4 cellular contexts compared by ENCODE assay signal in the genomic region with DNA sequence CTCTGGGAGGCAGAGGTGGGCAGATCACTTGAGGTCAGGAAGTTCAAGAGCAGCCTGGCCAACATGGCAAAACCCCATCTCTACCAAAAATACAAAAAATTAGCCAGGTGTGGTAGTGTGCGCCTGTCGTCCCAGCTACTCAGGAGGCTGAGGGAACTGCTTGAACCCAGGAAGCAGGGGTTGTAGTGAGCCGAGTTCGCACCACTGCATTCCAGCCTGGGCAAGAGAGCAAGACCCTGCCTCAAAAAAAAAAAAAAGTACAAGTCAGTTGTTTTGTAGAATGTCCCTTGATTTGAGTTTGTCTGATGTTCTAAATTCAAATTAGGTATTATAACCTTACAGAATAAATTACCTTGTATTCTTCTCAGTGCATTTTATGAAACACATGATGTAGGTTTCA. TPM values are rescaled to one million over a fixed set of nuclear protein-coding genes. Genes with fewer than 3 reads are reported as not detected.
DNase-seq lines count a peak whose midpoint lies in the region; ATAC-seq, FAIRE-seq and TF ChIP-seq lines count a peak whose summit lies in the region.
"Not testable (repeated sequence)": the region's sequence is repeated elsewhere in the genome, so short reads cannot be mapped to it uniquely, and the experiment has no call there.

No MANE protein-coding gene starts in this region.

- H3K4me1 ChIP-seq in K562 (replicated peaks in 1 of 2; ENCODE audit: control insufficient read depth in 2 of 2, insufficient read depth in 2 of 2, low read length in 2 of 2); HepG2 (ENCODE audit: insufficient read depth, low read length): not testable (repeated sequence)

- intact Hi-C loops in activated CD8-positive, alpha-beta T cell treated with anti-CD3 and anti-CD28 coated beads for 36 hours (cut with micrococcal nuclease); K562 (cut with micrococcal nuclease): not testable (repeated sequence)
- intact Hi-C loops in HepG2 (cut with micrococcal nuclease; ENCODE audit: unreplicated experiment): loop anchor here (10.0 kb wide), 1 partner anchor 51 kb away; a partner anchor contains a TSS

- TF ChIP-seq CTCF in WTC11 (IDR thresholded peaks at IDR 0.05); activated CD8-positive, alpha-beta T cell treated with anti-CD3 and anti-CD28 coated beads for 36 hours (IDR thresholded peaks at IDR 0.05); K562 (IDR thresholded peaks at IDR 0.05 in 2 of 3, conservative IDR thresholded peaks at IDR 0.05 in 1 of 3; ENCODE audit: insufficient read depth in 2 of 3, low read depth in 1 of 3, low read length in 3 of 3); HepG2 (CRISPR knock-in tag; IDR thresholded peaks at IDR 0.05): not testable (repeated sequence)

- not testable (repeated sequence) for H3K9me3 ChIP-seq in K562 (replicated peaks; ENCODE audit: control insufficient read depth, insufficient read depth, low read depth, low read length); HepG2 (ENCODE audit: low read length)

- not testable (repeated sequence) for H4K20me1 ChIP-seq in K562 (replicated peaks; ENCODE audit: control insufficient read depth, insufficient read depth, low read length)
- peaks cover 14% of the 10 kb centered on the region for H4K20me1 ChIP-seq in HepG2 (ENCODE audit: insufficient read depth, low read length)

- H3K9me3 Mint-ChIP-seq in WTC11; activated CD8-positive, alpha-beta T cell treated with anti-CD3 and anti-CD28 coated beads for 36 hours: not testable (repeated sequence)

- not testable (repeated sequence) for TF ChIP-seq POLR2A in K562 (conservative IDR thresholded peaks at IDR 0.05); HepG2 (IDR thresholded peaks at IDR 0.05; ENCODE audit: insufficient read depth in 1 of 2, low read depth in 2 of 2, low read length in 2 of 2)

- not testable (repeated sequence) for FAIRE-seq in K562 (lab: Jason Lieb, UNC); HepG2 (lab: Jason Lieb, UNC)

- peaks cover 65% of the 10 kb centered on the region for H3K36me3 Mint-ChIP-seq in WTC11
- peaks cover 57% of the 10 kb centered on the region for H3K36me3 Mint-ChIP-seq in activated CD8-positive, alpha-beta T cell treated with anti-CD3 and anti-CD28 coated beads for 36 hours (ENCODE audit: low read depth)

- not testable (repeated sequence) for DNase-seq in WTC11 (ENCODE audit: low spot score); activated CD8-positive, alpha-beta T cell treated with anti-CD3 and anti-CD28 coated beads for 36 hours; K562 (ENCODE audit: extremely low read depth in 1 of 4, low spot score in 3 of 4); HepG2 (ENCODE audit: low spot score)

- ATAC-seq in WTC11; activated CD8-positive, alpha-beta T cell treated with anti-CD3 and anti-CD28 coated beads for 36 hours; K562; HepG2: not testable (repeated sequence)

- H3K36me3 ChIP-seq in K562 (ENCODE audit: control insufficient read depth, insufficient read depth, low read length) (peaks cover 90% of the 10 kb centered on the region), HepG2 (replicated peaks in 1 of 2; ENCODE audit: control insufficient read depth in 1 of 2, insufficient read depth in 2 of 2, low read length in 2 of 2) (peaks cover 31 to 82% of the 10 kb centered on the region in 2 experiments)

- not testable (repeated sequence) for H3K27me3 Mint-ChIP-seq in WTC11 (ENCODE audit: low read depth); activated CD8-positive, alpha-beta T cell treated with anti-CD3 and anti-CD28 coated beads for 36 hours

- H3K4me1 Mint-ChIP-seq in WTC11: not testable (repeated sequence)
- H3K4me1 Mint-ChIP-seq in activated CD8-positive, alpha-beta T cell treated with anti-CD3 and anti-CD28 coated beads for 36 hours (ENCODE audit: low read depth): peaks cover 10% of the 10 kb centered on the region

- not testable (repeated sequence) for H3K4me2 ChIP-seq in K562 (ENCODE audit: insufficient read depth, low read length); HepG2 (ENCODE audit: low read depth, low read length)

- not testable (repeated sequence) for H3K9ac ChIP-seq in K562 (ENCODE audit: insufficient read depth in 1 of 2, low read depth in 2 of 2, low read length in 2 of 2); HepG2 (ENCODE audit: insufficient read depth, low read depth, low read length)

- H3K9me1 ChIP-seq in K562 (ENCODE audit: control insufficient read depth, insufficient read depth, low read length): not testable (repeated sequence)

- POLR2A ChIA-PET in WTC11 (lab: Charles Lee); activated CD8-positive, alpha-beta T cell treated with anti-CD3 and anti-CD28 coated beads for 36 hours (lab: Charles Lee); HepG2 (lab: Yijun Ruan, JAX): not testable (repeated sequence)
- POLR2A ChIA-PET in K562 (lab: Yijun Ruan, JAX): interaction anchor here (0.6 to 0.9 kb wide), 2 partner anchors 18 to 54 kb away, joined by 3 to 4 read pairs; no protein-coding TSS in a partner anchor

- WGBS in K562 (ENCODE audit: insufficient coverage, low coverage, missing lambda C conversion rate): 92% methylated on average over 4 of the region's 4 CpGs
- WGBS in HepG2 (ENCODE audit: low lambda C conversion rate): 97% methylated on average over 4 of the region's 4 CpGs

- H3K4me3 ChIP-seq in K562; HepG2 (replicated peaks in 1 of 3; ENCODE audit: insufficient read depth in 1 of 3, low read depth in 2 of 3, low read length in 3 of 3): not testable (repeated sequence)

- not testable (repeated sequence) for H2AFZ ChIP-seq in K562 (ENCODE audit: low read depth, low read length); HepG2 (ENCODE audit: low read length)

- not testable (repeated sequence) for H3K27me3 ChIP-seq in K562 (ENCODE audit: control insufficient read depth in 2 of 2, insufficient read depth in 2 of 2, low read length in 2 of 2); HepG2 (ENCODE audit: control insufficient read depth in 1 of 2, insufficient read depth in 2 of 2, low read length in 2 of 2)

- TF ChIP-seq RAD21 in K562 (CRISPR knock-in tag; conservative IDR thresholded peaks at IDR 0.05 in 1 of 2, IDR thresholded peaks at IDR 0.05 in 1 of 2); HepG2 (CRISPR knock-in tag; IDR thresholded peaks at IDR 0.05): not testable (repeated sequence)

- TF ChIP-seq EP300 in K562 (IDR thresholded peaks at IDR 0.05; ENCODE audit: low read length); HepG2 (IDR thresholded peaks at IDR 0.05; ENCODE audit: low read depth in 2 of 2, low read length in 2 of 2); HepG2 (CRISPR knock-in tag; IDR thresholded peaks at IDR 0.05; ENCODE audit: borderline replicate concordance): not testable (repeated sequence)

- H3K27ac ChIP-seq in K562 (ENCODE audit: extremely low read depth, low read depth, low read length); HepG2 (ENCODE audit: extremely low read length, insufficient read depth, low read length): not testable (repeated sequence)

- in situ Hi-C loops in K562 (cut with MboI): not testable (repeated sequence)
- in situ Hi-C loops in HepG2 (cut with HindIII; ENCODE audit: extremely low pct_ligation_motif_present, low pct_unique_long_range_greater_than_20kb): loop anchor here (5.0 kb wide), 1 partner anchor 33 kb away; no protein-coding TSS in a partner anchor

- CTCF ChIA-PET in WTC11 (lab: Charles Lee); K562 (lab: Yijun Ruan, JAX; ENCODE audit: low intra/inter-chr PET ratio); HepG2 (lab: Yijun Ruan, JAX; ENCODE audit: low intra/inter-chr PET ratio, low total read pairs): not testable (repeated sequence)
- CTCF ChIA-PET in activated CD8-positive, alpha-beta T cell treated with anti-CD3 and anti-CD28 coated beads for 36 hours (lab: Charles Lee): interaction anchor here (1.0 to 1.2 kb wide), 2 partner anchors 23 to 62 kb away, joined by 3 to 4 read pairs; no protein-coding TSS in a partner anchor

- not testable (repeated sequence) for BruUV-seq in K562 (replicated peaks; lab: Mats Ljungman, UMichigan); HepG2 (replicated peaks; lab: Mats Ljungman, UMichigan)

- H3K79me2 ChIP-seq in K562 (ENCODE audit: control insufficient read depth, insufficient read depth, low read length) (peaks cover 56% of the 10 kb centered on the region; the same call in 2 of the 3 replicates), HepG2 (ENCODE audit: insufficient read depth, low read length) (peaks cover 23% of the 10 kb centered on the region)

- H3K4me3 Mint-ChIP-seq in WTC11; activated CD8-positive, alpha-beta T cell treated with anti-CD3 and anti-CD28 coated beads for 36 hours: not testable (repeated sequence)

- H3K27ac Mint-ChIP-seq in WTC11: not testable (repeated sequence)
- peak overlapping the region; percentile 38 for H3K27ac Mint-ChIP-seq in activated CD8-positive, alpha-beta T cell treated with anti-CD3 and anti-CD28 coated beads for 36 hours

RNA-seq across cellular contexts. Expression of a gene that starts 50.4 kb away (rescaled TPM):
- total RNA-seq in WTC11 (2021) (34.0 to 41.1 TPM (median 35.0 TPM) in 3 replicates), K562 (2014; rRNA removed) (28.1 and 33.9 TPM in 2 replicates), K562 (2014; rRNA removed; fragmentation: Illumina TruSeq; extraction: Trizol) (19.8 and 21.4 TPM in 2 replicates), K562 (2015; rRNA removed; fragmentation: Illumina TruSeq; extraction: Trizol) (19.3 and 20.2 TPM in 2 replicates), K562 (2021) (24.4 and 28.5 TPM in 2 replicates), HepG2 (2016; rRNA removed; fragmentation: Illumina TruSeq; extraction: Trizol) (17.4 and 25.7 TPM in 2 replicates)
- 10 to 100 TPM; 14.8 to 15.5 TPM for total RNA-seq in activated CD8-positive, alpha-beta T cell treated with anti-CD3 and anti-CD28 coated beads for 36 hours
- 102 and 113 TPM in 2 replicates for total RNA-seq in K562 (2011; cell fraction: chromatin; rRNA removed; ENCODE audit: low replicate concordance)
- total RNA-seq in K562 (2011; cell fraction: nucleolus; rRNA removed): 84.7 and 97.7 TPM in 2 replicates
- total RNA-seq in K562 (2011; cell fraction: nucleoplasm; rRNA removed): 88.4 and 88.6 TPM in 2 replicates
- polyA plus RNA-seq in K562 (2011; rRNA removed) (23.7 and 29.2 TPM in 2 replicates), K562 (2014; fragmentation: Illumina TruSeq; extraction: Trizol) (18.3 and 19.3 TPM in 2 replicates), K562 (2014; fragmentation: Nextera tagmentation; extraction: Ambion mirVana) (1 to 10 TPM; 9.2 to 9.6 TPM), K562 (2014; rRNA removed) (37.2 and 40.9 TPM in 2 replicates), HepG2 (2011; rRNA removed) (24.0 and 25.9 TPM in 2 replicates)
- 11.1 and 23.6 TPM in 2 replicates for polyA plus RNA-seq in K562 (2011; cell fraction: cytosol; rRNA removed)
- polyA plus RNA-seq in K562 (2011; cell fraction: nucleus; rRNA removed): 78.8 and 120 TPM in 2 replicates
- polyA plus RNA-seq in K562 (2012): 17.5 and 21.5 TPM in 2 replicates
- 25.0 and 25.3 TPM in 2 replicates for polyA minus RNA-seq in K562 (2011; rRNA and poly(A)+ RNA removed)
- polyA minus RNA-seq in K562 (2011; cell fraction: cytosol; rRNA and poly(A)+ RNA removed): 9.0 and 16.0 TPM in 2 replicates
- polyA minus RNA-seq in K562 (2011; cell fraction: nucleus; rRNA and poly(A)+ RNA removed): 47.0 and 59.0 TPM in 2 replicates
- total RNA-seq in HepG2 (2016; cell fraction: cytosol; rRNA removed; fragmentation: Illumina TruSeq; extraction: Trizol; ENCODE audit: low read depth): 4.8 and 5.1 TPM in 2 replicates
- total RNA-seq in HepG2 (2016; cell fraction: insoluble cytoplasmic fraction; rRNA removed; fragmentation: Illumina TruSeq; extraction: Trizol): 17.1 and 29.4 TPM in 2 replicates
- total RNA-seq in HepG2 (2016; cell fraction: membrane; rRNA removed; fragmentation: Illumina TruSeq; extraction: Trizol): 9.7 and 10.0 TPM in 2 replicates
- total RNA-seq in HepG2 (2016; cell fraction: nucleus; rRNA removed; fragmentation: Illumina TruSeq; extraction: Trizol): 32.2 and 34.9 TPM in 2 replicates
- polyA plus RNA-seq in HepG2 (2011; cell fraction: cytosol; rRNA removed): 13.1 and 16.9 TPM in 2 replicates
- 109 and 110 TPM in 2 replicates for polyA plus RNA-seq in HepG2 (2011; cell fraction: nucleus; rRNA removed)
- polyA plus RNA-seq in HepG2 (2012): 25.0 and 25.7 TPM in 2 replicates
- 2.7 and 3.2 TPM in 2 replicates for polyA plus RNA-seq in HepG2 (2016; cell fraction: cytosol; fragmentation: Illumina TruSeq; extraction: Trizol; ENCODE audit: low read depth)
- 13.8 and 15.8 TPM in 2 replicates for polyA plus RNA-seq in HepG2 (2016; cell fraction: insoluble cytoplasmic fraction; fragmentation: Illumina TruSeq; extraction: Trizol; ENCODE audit: low read depth)
- polyA plus RNA-seq in HepG2 (2016; cell fraction: membrane; fragmentation: Illumina TruSeq; extraction: Trizol; ENCODE audit: low read depth): 4.6 and 4.9 TPM in 2 replicates
- polyA plus RNA-seq in HepG2 (2016; cell fraction: nucleus; fragmentation: Illumina TruSeq; extraction: Trizol; ENCODE audit: insufficient read depth, low read depth): 74.9 and 78.9 TPM in 2 replicates
- 26.6 and 40.3 TPM in 2 replicates for polyA minus RNA-seq in HepG2 (2011; rRNA and poly(A)+ RNA removed; ENCODE audit: low replicate concordance)
- polyA minus RNA-seq in HepG2 (2011; cell fraction: cytosol; rRNA and poly(A)+ RNA removed): 11.5 and 12.7 TPM in 2 replicates
- polyA minus RNA-seq in HepG2 (2011; cell fraction: nucleus; rRNA and poly(A)+ RNA removed): 48.7 and 56.2 TPM in 2 replicates
